In genomic region chr3:157107037-157107436, GRCh38 we compare ENCODE assay signal across 24 cellular contexts. TPM values are rescaled to one million over a fixed set of nuclear protein-coding genes. Genes with fewer than 3 reads are reported as not detected.
DNase-seq lines count a peak whose midpoint lies in the region; ATAC-seq, FAIRE-seq and TF ChIP-seq lines count a peak whose summit lies in the region.
"Had no signal": no experiment of that assay in that cellular context is flagged by ENCODE, and none has a peak within 500 bp of the region (broad histone marks: within the 10 kb centered on the region; RNA-seq: fewer than 3 reads in every experiment).

No MANE protein-coding gene starts in this region.

- H3K4me1 ChIP-seq in KMS-11 (ENCODE audit: low read depth, poor library complexity, severe bottlenecking) = peaks cover 95% of the 10 kb centered on the region
- peaks cover 0 to 6% (median 5%) of the 10 kb centered on the region in 3 donors for H3K4me1 ChIP-seq in pancreas
- no peaks in the 10 kb centered on the region for H3K4me1 ChIP-seq in osteoblast (ENCODE audit: insufficient read depth, low read length)
- H3K4me1 ChIP-seq: HAP-1, left lung had no signal

- H3K4me2 ChIP-seq in KMS-11 (no peak overlapping the region; the same call in 1 of the 2 replicates), osteoblast (ENCODE audit: insufficient read depth, low read length) (no peak overlapping the region)
- H3K4me2 ChIP-seq: PC-9 had no signal

- FAIRE-seq in pancreas (lab: Jason Lieb, UNC) = no peak
- FAIRE-seq: colon had no signal

- no peak for TF ChIP-seq CTCF in KMS-11 (conservative IDR thresholded peaks at IDR 0.05; ENCODE audit: low read depth, low read length)
- TF ChIP-seq CTCF in pancreas (IDR thresholded peaks at IDR 0.05) = no peak
- TF ChIP-seq CTCF in osteoblast (IDR thresholded peaks at IDR 0.05; ENCODE audit: extremely low read depth, low read depth, low read length) = no peak

- 33 to 36% methylated on average over 2 of the region's 2 CpGs for WGBS in pancreas, 2 donors

- no peaks in the 10 kb centered on the region for H3K27me3 ChIP-seq in KMS-11 (ENCODE audit: insufficient read depth, low read depth)
- H3K27me3 ChIP-seq in pancreas = no peaks in the 10 kb centered on the region
- no peaks in the 10 kb centered on the region for H3K27me3 ChIP-seq in osteoblast (ENCODE audit: insufficient read depth, low read length)
- H3K27me3 ChIP-seq: left lung had no signal

- H2AFZ ChIP-seq in KMS-11 (ENCODE audit: low read depth) (no peak overlapping the region), osteoblast (ENCODE audit: low read length) (no peak overlapping the region)
- H2AFZ ChIP-seq: PC-9 had no signal

- DNase-seq in NCI-H748 (lab: John Stamatoyannopoulos, UW; ENCODE audit: unreplicated experiment) (peak; percentile 7), NCI-H748 treated with DMSO at 0.1 percent for 48 hours (lab: John Stamatoyannopoulos, UW) (no peak), SK-N-MC (ENCODE audit: low read depth, low spot score) (no peak), pancreas (no peak), osteoblast (ENCODE audit: insufficient read length, low spot score, missing footprints) (no peak)
- no peak for DNase-seq in stimulated activated CD4-positive, alpha-beta T cell treated with anti-CD3 and anti-CD28 coated beads, Interleukin-12 subunit alpha, Interleukin-12 subunit beta, amount 100 ng/mL, for 4 hours
- DNase-seq: activated B cell treated with CpG ODN at 0.5 μM for 24 hours; activated CD4-positive, alpha-beta memory T cell treated with anti-CD3 and anti-CD28 coated beads, Interleukin-2, amount 10 ng/mL, durations not matched to agents 7 days and 5 days; activated T-cell treated with anti-CD3 and anti-CD28 coated beads, Interleukin-2, amount 50 U/mL, for 4 hours; DMS153; glutamatergic neuron; left lung; NCI-H1930; NCI-H82; stimulated activated CD4-positive, alpha-beta T cell treated with anti-CD3 and anti-CD28 coated beads, Interleukin-2, amount 100 ng/mL, for 48 hours; T-helper 9 cell had no signal

- no peak overlapping the region; the same call in 1 of the 2 replicates for H3K9ac ChIP-seq in KMS-11
- H3K9ac ChIP-seq in SK-N-MC (ENCODE audit: insufficient read length) = no peak overlapping the region
- H3K9ac ChIP-seq: parathyroid adenoma had no signal

- ATAC-seq in pancreas = peak; percentile 21 to 56 (median 42)
- no peak for ATAC-seq in HG03139 (IDR thresholded peaks at IDR 0.05; ENCODE audit: unreplicated experiment)
- ATAC-seq: activated naive CD4-positive, alpha-beta T cell treated with anti-CD3 and anti-CD28 coated beads, Interleukin-2, amount 50 U/mL, for 72 hours; activated T-cell treated with anti-CD3 and anti-CD28 coated beads, Interleukin-2, amount 50 U/mL, for 4 hours; left lung had no signal

- H3K4me3 ChIP-seq in KMS-11 (IDR thresholded peaks at IDR 0.05; ENCODE audit: insufficient read depth, low read depth, low read length) (no peak overlapping the region), SK-N-MC (no peak overlapping the region), pancreas (no peak overlapping the region), osteoblast (ENCODE audit: insufficient read depth, low read length) (no peak overlapping the region)
- H3K4me3 ChIP-seq: HAP-1, left lung, PC-9 had no signal

- no peaks in the 10 kb centered on the region for H4K20me1 ChIP-seq in KMS-11 (ENCODE audit: insufficient read depth)
- no peaks in the 10 kb centered on the region for H4K20me1 ChIP-seq in osteoblast (ENCODE audit: insufficient read depth, low read length)

- intact Hi-C loops in pancreas (cut with DNase I) = no loop called here

- H3K79me2 ChIP-seq in KMS-11 (ENCODE audit: insufficient read depth, low read depth) = peaks cover 3% of the 10 kb centered on the region; the same call in 1 of the 2 replicates
- no peaks in the 10 kb centered on the region for H3K79me2 ChIP-seq in osteoblast (ENCODE audit: insufficient read depth, low read length)
- H3K79me2 ChIP-seq: parathyroid adenoma had no signal

- H3K27ac ChIP-seq in KMS-11 (peak overlapping the region; percentile 92; the same call in 1 of the 2 replicates), SK-N-MC (peak overlapping the region; percentile 69; the same call in 1 of the 2 replicates), pancreas (no peak overlapping the region), osteoblast (ENCODE audit: low read depth, low read length) (no peak overlapping the region)
- H3K27ac ChIP-seq: C4-2B, left lung, parathyroid adenoma, PC-9 had no signal

- H3K9me3 ChIP-seq in SK-N-MC (ENCODE audit: low read depth, low read length) (no peaks in the 10 kb centered on the region), pancreas (no peaks in the 10 kb centered on the region), osteoblast (ENCODE audit: low read depth, low read length) (no peaks in the 10 kb centered on the region)
- H3K9me3 ChIP-seq: HAP-1, left lung had no signal

- H3K36me3 ChIP-seq in KMS-11 (ENCODE audit: insufficient read depth) (no peaks in the 10 kb centered on the region), SK-N-MC (ENCODE audit: insufficient read depth, low read length) (no peaks in the 10 kb centered on the region), pancreas (no peaks in the 10 kb centered on the region), osteoblast (ENCODE audit: insufficient read depth, low read length) (no peaks in the 10 kb centered on the region)
- H3K36me3 ChIP-seq: HAP-1, left lung had no signal

RNA-seq across cellular contexts. Expression of gene CCNL1, which starts 52.9 kb away (rescaled TPM):
- 10 to 100 TPM; 30.2 to 77.9 (median 40.3) TPM for total RNA-seq in pancreas
- polyA plus RNA-seq in pancreas = 100 to 1,000 TPM in 1 of 2 donors, 10 to 100 TPM in 1; 67.9 to 149 TPM
- 157 and 194 TPM in 2 replicates for total RNA-seq in osteoblast

Comparison
In these comparisons a context has a peak if more than half of its experiments do, and no peak if none do; other contexts are left out.
1. H3K27ac ChIP-seq: peak in KMS-11 (single experiment) and SK-N-MC (single experiment); none in pancreas (0 of 4) and osteoblast (single experiment).